ENCODE assay signal across 8 cellular contexts in the genomic region with DNA sequence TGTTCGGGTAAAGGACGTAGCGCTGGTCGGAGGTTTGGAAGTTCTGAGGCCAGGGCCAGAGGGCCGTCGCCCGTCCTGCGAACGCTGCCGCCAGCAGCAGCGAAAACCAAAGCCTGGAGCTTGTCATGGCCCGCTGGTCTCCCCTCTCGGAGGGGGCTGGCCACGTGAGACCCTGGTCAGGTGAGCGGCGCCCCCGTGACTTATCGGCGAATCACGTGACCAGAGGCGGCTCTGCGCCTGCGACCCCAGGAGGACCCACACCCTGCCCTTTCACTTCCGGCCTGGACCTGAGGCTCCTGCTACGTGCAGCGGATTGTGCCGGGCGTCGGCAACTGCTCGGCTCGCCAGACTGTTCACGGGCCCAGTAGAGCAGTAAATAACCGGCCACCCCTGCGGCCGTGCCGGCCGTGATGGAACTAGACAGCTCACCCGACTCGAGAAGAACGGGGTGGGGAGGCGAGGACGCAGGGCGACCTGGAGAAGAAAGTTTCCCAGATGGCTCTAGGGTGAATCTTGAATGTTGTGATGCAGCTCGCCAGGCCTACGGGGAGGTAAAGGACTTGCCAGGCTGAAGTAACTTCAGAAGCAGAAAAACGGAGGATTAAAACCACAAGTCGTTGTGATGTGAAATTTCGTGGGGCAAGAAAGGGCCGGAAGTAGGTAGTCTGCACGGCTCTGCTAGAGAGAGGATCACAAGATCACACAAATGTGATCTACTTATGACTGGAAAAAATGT. TPM values are rescaled to one million over a fixed set of nuclear protein-coding genes. Genes with fewer than 3 reads are reported as not detected.
DNase-seq lines count a peak whose midpoint lies in the region; ATAC-seq and TF ChIP-seq lines count a peak whose summit lies in the region.

HEXA (minus strand) TSS at position 169 of the 736 bp plus-strand sequence; CDS start at position 127, 42 bp downstream.

- DNase-seq in DMS153 treated with DMSO at 0.1 percent for 48 hours (lab: John Stamatoyannopoulos, UW; ENCODE audit: unreplicated experiment) (peak; percentile 33), KBM-7 (peak; percentile 98)
- DNase-seq in activated T-cell treated with anti-CD3 and anti-CD28 coated beads, Interleukin-2, amount 50 U/mL, for 24 hours = peak; percentile 99
- DNase-seq in stimulated activated CD8-positive, alpha-beta memory T cell treated with anti-CD3 and anti-CD28 coated beads, Interleukin-4, amount 100 ng/mL, for 48 hours = peak; percentile 100

- H3K9me3 Mint-ChIP-seq in activated T-cell treated with anti-CD3 and anti-CD28 coated beads, Interleukin-2, amount 50 U/mL, for 24 hours = no peaks in the 10 kb centered on the region

- H3K4me3 Mint-ChIP-seq in activated T-cell treated with anti-CD3 and anti-CD28 coated beads, Interleukin-2, amount 50 U/mL, for 24 hours = peak within 1 kb of the TSS; percentile 93

- H3K27ac ChIP-seq in esophagus (ENCODE audit: low read depth in 2 of 2, low read length in 1 of 2) = peak within 1 kb of the TSS; percentile 85 to 92

- H3K36me3 Mint-ChIP-seq in activated T-cell treated with anti-CD3 and anti-CD28 coated beads, Interleukin-2, amount 50 U/mL, for 24 hours (ENCODE audit: low read depth) = peaks cover 36% of the 10 kb centered on the region

- H3K9ac ChIP-seq in mucosa of stomach (ENCODE audit: low read length) = peak within 1 kb of the TSS; percentile 95

- H3K4me3 ChIP-seq in esophagus (ENCODE audit: low read depth in 1 of 2, low read length in 2 of 2) (peak within 1 kb of the TSS; percentile 59 to 73), mucosa of stomach (ENCODE audit: low read length) (peak within 1 kb of the TSS; percentile 99)

- no peaks in the 10 kb centered on the region for H3K27me3 ChIP-seq in esophagus (ENCODE audit: control insufficient read depth in 1 of 2, insufficient read depth in 2 of 2, low read length in 2 of 2)
- no peaks in the 10 kb centered on the region for H3K27me3 ChIP-seq in mucosa of stomach (ENCODE audit: control insufficient read depth, insufficient read depth, low read length)

- in situ Hi-C loops in KBM-7 (cut with MboI; ENCODE audit: low pct_unique_long_range_greater_than_20kb, low sequenced_read_pairs) = no loop called here

- WGBS in esophagus, 2 donors = 1% methylated on average over 50 of the region's 50 CpGs

- H3K4me1 ChIP-seq in esophagus (ENCODE audit: control insufficient read depth in 2 of 2, insufficient read depth in 2 of 2, low read length in 1 of 2) (no peaks in the 10 kb centered on the region), mucosa of stomach (ENCODE audit: control insufficient read depth, insufficient read depth, low read length) (peaks cover 14% of the 10 kb centered on the region)

- no peaks in the 10 kb centered on the region for H3K27me3 Mint-ChIP-seq in activated T-cell treated with anti-CD3 and anti-CD28 coated beads, Interleukin-2, amount 50 U/mL, for 24 hours

- ATAC-seq in GM21717 (IDR thresholded peaks at IDR 0.05; ENCODE audit: unreplicated experiment) = peak; percentile 76

- H3K36me3 ChIP-seq in esophagus (ENCODE audit: control insufficient read depth in 2 of 2, insufficient read depth in 2 of 2, low read length in 1 of 2) (no peaks in the 10 kb centered on the region), mucosa of stomach (ENCODE audit: control insufficient read depth, insufficient read depth, low read length) (no peaks in the 10 kb centered on the region)

- H3K4me1 Mint-ChIP-seq in activated T-cell treated with anti-CD3 and anti-CD28 coated beads, Interleukin-2, amount 50 U/mL, for 24 hours (ENCODE audit: low read depth) = peaks cover 48% of the 10 kb centered on the region

- H3K9me3 ChIP-seq in esophagus (ENCODE audit: control insufficient read depth in 2 of 2, insufficient read depth in 1 of 2, low read depth in 1 of 2, low read length in 1 of 2) = no peaks in the 10 kb centered on the region
- no peaks in the 10 kb centered on the region for H3K9me3 ChIP-seq in mucosa of stomach (ENCODE audit: control insufficient read depth, low read length)

- H3K27ac Mint-ChIP-seq in activated T-cell treated with anti-CD3 and anti-CD28 coated beads, Interleukin-2, amount 50 U/mL, for 24 hours = peak within 1 kb of the TSS; percentile 98

TF ChIP-seq in PFSK-1, 5 proteins besides CTCF, POLR2A, EP300 and RAD21:
- peak; percentile 86; the same call in 1 of the 2 replicates for TF ChIP-seq TAF1 (IDR thresholded peaks at IDR 0.05; ENCODE audit: borderline replicate concordance, insufficient read depth, low read length)
- peak; percentile 97 for TF ChIP-seq FOXP2 (optimal IDR thresholded peaks at IDR 0.05; ENCODE audit: borderline replicate concordance, extremely low read depth, extremely low read length, insufficient read depth)
- TF ChIP-seq POLR2AphosphoS5 (IDR thresholded peaks at IDR 0.05; ENCODE audit: low read depth, low read length) = peak; percentile 95
- TF ChIP-seq, protein P1, sequence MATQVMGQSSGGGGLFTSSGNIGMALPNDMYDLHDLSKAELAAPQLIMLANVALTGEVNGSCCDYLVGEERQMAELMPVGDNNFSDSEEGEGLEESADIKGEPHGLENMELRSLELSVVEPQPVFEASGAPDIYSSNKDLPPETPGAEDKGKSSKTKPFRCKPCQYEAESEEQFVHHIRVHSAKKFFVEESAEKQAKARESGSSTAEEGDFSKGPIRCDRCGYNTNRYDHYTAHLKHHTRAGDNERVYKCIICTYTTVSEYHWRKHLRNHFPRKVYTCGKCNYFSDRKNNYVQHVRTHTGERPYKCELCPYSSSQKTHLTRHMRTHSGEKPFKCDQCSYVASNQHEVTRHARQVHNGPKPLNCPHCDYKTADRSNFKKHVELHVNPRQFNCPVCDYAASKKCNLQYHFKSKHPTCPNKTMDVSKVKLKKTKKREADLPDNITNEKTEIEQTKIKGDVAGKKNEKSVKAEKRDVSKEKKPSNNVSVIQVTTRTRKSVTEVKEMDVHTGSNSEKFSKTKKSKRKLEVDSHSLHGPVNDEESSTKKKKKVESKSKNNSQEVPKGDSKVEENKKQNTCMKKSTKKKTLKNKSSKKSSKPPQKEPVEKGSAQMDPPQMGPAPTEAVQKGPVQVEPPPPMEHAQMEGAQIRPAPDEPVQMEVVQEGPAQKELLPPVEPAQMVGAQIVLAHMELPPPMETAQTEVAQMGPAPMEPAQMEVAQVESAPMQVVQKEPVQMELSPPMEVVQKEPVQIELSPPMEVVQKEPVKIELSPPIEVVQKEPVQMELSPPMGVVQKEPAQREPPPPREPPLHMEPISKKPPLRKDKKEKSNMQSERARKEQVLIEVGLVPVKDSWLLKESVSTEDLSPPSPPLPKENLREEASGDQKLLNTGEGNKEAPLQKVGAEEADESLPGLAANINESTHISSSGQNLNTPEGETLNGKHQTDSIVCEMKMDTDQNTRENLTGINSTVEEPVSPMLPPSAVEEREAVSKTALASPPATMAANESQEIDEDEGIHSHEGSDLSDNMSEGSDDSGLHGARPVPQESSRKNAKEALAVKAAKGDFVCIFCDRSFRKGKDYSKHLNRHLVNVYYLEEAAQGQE (IDR thresholded peaks at IDR 0.05; ENCODE audit: insufficient read depth in 1 of 2, low read depth in 2 of 2, low read length in 2 of 2) = peak in 1 of 2 experiments; percentile 58; a peak in 1 of 4 replicates
- TF ChIP-seq SIN3A (IDR thresholded peaks at IDR 0.05; ENCODE audit: borderline replicate concordance, insufficient read depth, low read length) = peak; percentile 97; the same call in 1 of the 2 replicates

RNA-seq across cellular contexts. Expression of gene HEXA, which starts in this region (rescaled TPM):
- 149 TPM for polyA plus RNA-seq in PFSK-1 (2012; ENCODE audit: insufficient read length, low read depth)
- polyA plus RNA-seq in esophagus = 10 to 100 TPM; 22.8 to 24.2 TPM

Comparison
In these comparisons a context has a peak if more than half of its experiments do, and no peak if none do; other contexts are left out.
1. Peak in every context shown above with its lines: DNase-seq, ATAC-seq, H3K4me3 ChIP-seq and H3K27ac ChIP-seq.
2. DNase-seq: peak in every context shown above with its lines; median percentile 100 in stimulated activated CD8-positive, alpha-beta memory T cell treated with anti-CD3 and anti-CD28 coated beads, Interleukin-4, amount 100 ng/mL, for 48 hours; 99 in activated T-cell treated with anti-CD3 and anti-CD28 coated beads, Interleukin-2, amount 50 U/mL, for 24 hours; 98 in KBM-7; 33 in DMS153 treated with DMSO at 0.1 percent for 48 hours.